In genomic region chr9:71675857-71676165, GRCh38 we compare ENCODE assay signal across 27 cellular contexts.
A peak's percentile ranks its signal among the peaks of the same experiment; 100 is the strongest.
DNase-seq lines count a peak whose midpoint lies in the region; ATAC-seq and TF ChIP-seq lines count a peak whose summit lies in the region.
"Had no signal": no experiment of that assay in that cellular context is flagged by ENCODE, and none has a peak within 500 bp of the region (broad histone marks: within the 10 kb centered on the region; RNA-seq: fewer than 3 reads in every experiment).

No MANE protein-coding gene starts in this region.

- H3K27me3 ChIP-seq in BLaER1 treated with 17β-estradiol and CSF1 and Interleukin-3, amounts not matched to agents 10 nM and 100 nM, result no peaks in the 10 kb centered on the region
- no peaks in the 10 kb centered on the region for H3K27me3 ChIP-seq in right lobe of liver
- H3K27me3 ChIP-seq: esophagus muscularis mucosa, gastrocnemius medialis, left lung, SJSA1, stomach, tibial nerve had no signal

- H3K4me2 ChIP-seq in BLaER1 treated with 17β-estradiol and CSF1 and Interleukin-3, amounts not matched to agents 10 nM and 100 nM, result peak overlapping the region in 9 of 11 experiments; percentile 7 to 43 (median 28); a peak in 13 of 22 replicates

- H3K9me3 ChIP-seq in BLaER1 treated with 17β-estradiol and CSF1 and Interleukin-3, amounts not matched to agents 10 nM and 100 nM (replicated peaks in 1 of 11), result peaks cover 0 to 16% (median 6%) of the 10 kb centered on the region in 11 experiments; a peak in 7 of 22 replicates
- H3K9me3 ChIP-seq in right lobe of liver, result no peaks in the 10 kb centered on the region
- H3K9me3 ChIP-seq: esophagus muscularis mucosa, gastrocnemius medialis, HAP-1, left lung, SJSA1, stomach had no signal

- H3K36me3 ChIP-seq in BLaER1 treated with 17β-estradiol and CSF1 and Interleukin-3, amounts not matched to agents 10 nM and 100 nM, result no peaks in the 10 kb centered on the region
- no peaks in the 10 kb centered on the region for H3K36me3 ChIP-seq in right lobe of liver
- H3K36me3 ChIP-seq: esophagus muscularis mucosa, gastrocnemius medialis, HAP-1, left lung, SJSA1, stomach, tibial nerve had no signal

- no peaks in the 10 kb centered on the region for H3K27me3 Mint-ChIP-seq in naive B cell
- H3K27me3 Mint-ChIP-seq: effector memory CD8-positive, alpha-beta T cell had no signal

- no peak overlapping the region; a peak in 1 of 22 replicates for H3K27ac ChIP-seq in BLaER1 treated with 17β-estradiol and CSF1 and Interleukin-3, amounts not matched to agents 10 nM and 100 nM
- H3K27ac ChIP-seq in right lobe of liver, result no peak overlapping the region
- H3K27ac ChIP-seq: esophagus muscularis mucosa, gastrocnemius medialis, SJSA1, stomach, tibial nerve had no signal

- peaks cover 47 to 63% (median 61%) of the 10 kb centered on the region in 3 donors for H3K4me1 Mint-ChIP-seq in naive B cell

- TF ChIP-seq POLR2A in right lobe of liver (IDR thresholded peaks at IDR 0.05), result no peak

- H3K4me3 Mint-ChIP-seq in naive B cell, result peak overlapping the region in 5 of 8 donors; percentile 12 to 80 (median 64)
- H3K4me3 Mint-ChIP-seq: activated naive CD4-positive, alpha-beta T cell treated with anti-CD3 and anti-CD28 coated beads, Interleukin-2, amount 10 ng/mL, durations not matched to agents 7 days and 5 days; effector memory CD8-positive, alpha-beta T cell; immature natural killer cell; nephron had no signal

- peak overlapping the region in 2 of 6 donors; percentile 10 to 15 for H3K27ac Mint-ChIP-seq in naive B cell
- H3K27ac Mint-ChIP-seq: activated naive CD4-positive, alpha-beta T cell treated with anti-CD3 and anti-CD28 coated beads, Interleukin-2, amount 10 ng/mL, durations not matched to agents 7 days and 5 days; effector memory CD8-positive, alpha-beta T cell; nephron had no signal

- 79% methylated on average over 1 of the region's 1 CpG for WGBS in right lobe of liver (ENCODE audit: insufficient coverage, low coverage, low lambda C conversion rate, missing lambda C conversion rate)

- peaks cover 4 to 10% of the 10 kb centered on the region in 2 donors for H3K36me3 Mint-ChIP-seq in naive B cell

- no peak overlapping the region for H3K9ac ChIP-seq in BLaER1 treated with 17β-estradiol and CSF1 and Interleukin-3, amounts not matched to agents 10 nM and 100 nM

- ATAC-seq in naive B cell (ENCODE audit: low read depth in 2 of 2) (peak in 1 of 2 donors; percentile 9), GM18907 (IDR thresholded peaks at IDR 0.05; ENCODE audit: unreplicated experiment) (no peak), HG02884 (IDR thresholded peaks at IDR 0.05; ENCODE audit: unreplicated experiment) (no peak), right lobe of liver (no peak)
- ATAC-seq: effector memory CD8-positive, alpha-beta T cell; gastrocnemius medialis; left lung had no signal

- H3K4me1 ChIP-seq in BLaER1 treated with 17β-estradiol and CSF1 and Interleukin-3, amounts not matched to agents 10 nM and 100 nM, result peaks cover 22 to 85% (median 29%) of the 10 kb centered on the region in 10 experiments
- peaks cover 0 to 52% (median 22%) of the 10 kb centered on the region in 4 donors for H3K4me1 ChIP-seq in right lobe of liver
- H3K4me1 ChIP-seq: HAP-1 had no signal

- no peak for TF ChIP-seq CTCF in right lobe of liver (IDR thresholded peaks at IDR 0.05)

- DNase-seq in LoVo (ENCODE audit: low spot score), result peak; percentile 27
- peak; percentile 45 for DNase-seq in dermis blood vessel endothelial cell
- no peak for DNase-seq in naive B cell
- DNase-seq in activated T-cell treated with anti-CD3 and anti-CD28 coated beads, Interleukin-2, amount 50 U/mL, for 1 hour, result no peak
- DNase-seq in right lobe of liver, result no peak
- DNase-seq: activated naive CD4-positive, alpha-beta T cell treated with anti-CD3 and anti-CD28 coated beads, Interleukin-2, amount 10 ng/mL, durations not matched to agents 7 days and 5 days; DMS79; effector memory CD8-positive, alpha-beta T cell; gastrocnemius medialis; hippocampal formation; immature natural killer cell; Karpas-422; left lung; NCI-H1694; NCI-H524 treated with DMSO at 0.1 percent for 48 hours; small intestine; stimulated activated CD4-positive, alpha-beta T cell treated with anti-CD3 and anti-CD28 coated beads, Interleukin-1b, Interleukin-23, amount 100 ng/mL, for 48 hours; stimulated activated CD8-positive, alpha-beta memory T cell treated with anti-CD3 and anti-CD28 coated beads, Interleukin-4, amount 100 ng/mL, for 48 hours; stomach had no signal

- no peak overlapping the region for H3K4me3 ChIP-seq in BLaER1 treated with 17β-estradiol and CSF1 and Interleukin-3, amounts not matched to agents 10 nM and 100 nM
- no peak overlapping the region for H3K4me3 ChIP-seq in right lobe of liver
- H3K4me3 ChIP-seq: esophagus muscularis mucosa, gastrocnemius medialis, HAP-1, left lung, SJSA1, stomach, tibial nerve had no signal

- intact Hi-C loops in right lobe of liver (cut with DNase I), result no loop called here

- peaks cover 0 to 6% (median 0%) of the 10 kb centered on the region in 7 donors for H3K9me3 Mint-ChIP-seq in naive B cell
- H3K9me3 Mint-ChIP-seq: activated naive CD4-positive, alpha-beta T cell treated with anti-CD3 and anti-CD28 coated beads, Interleukin-2, amount 10 ng/mL, durations not matched to agents 7 days and 5 days; effector memory CD8-positive, alpha-beta T cell; immature natural killer cell had no signal

- H4K20me1 ChIP-seq in BLaER1 treated with 17β-estradiol and CSF1 and Interleukin-3, amounts not matched to agents 10 nM and 100 nM, result no peaks in the 10 kb centered on the region

Comparison
In these comparisons a context has a peak if more than half of its experiments do, and no peak if none do; other contexts are left out.
1. DNase-seq: peak in LoVo (single experiment) and dermis blood vessel endothelial cell (single experiment); none in naive B cell (single experiment), activated T-cell treated with anti-CD3 and anti-CD28 coated beads, Interleukin-2, amount 50 U/mL, for 1 hour (single experiment) and right lobe of liver (0 of 3).